Comparison of ENCODE assay signal across 2 cellular contexts in genomic region chr12:49014547-49014946, GRCh38.
A peak's percentile ranks its signal among the peaks of the same experiment; 100 is the strongest.
TF ChIP-seq lines count a peak whose summit lies in the region.

No MANE protein-coding gene starts in this region.

TF ChIP-seq in HCT116, 20 proteins besides CTCF, POLR2A, EP300 and RAD21:
- TF ChIP-seq POLR2AphosphoS5 (IDR thresholded peaks at IDR 0.05; ENCODE audit: low read depth, low read length) (0 out of 2 replicates have a peak, but pooled peaks have one; percentile 38), SRF (IDR thresholded peaks at IDR 0.05; ENCODE audit: low read depth) (no peak)

TF ChIP-seq in GM12878, 131 proteins besides CTCF, POLR2A, EP300 and RAD21:
- TF ChIP-seq E2F8 (IDR thresholded peaks at IDR 0.05; ENCODE audit: low read depth, partially characterized antibody) (no peak), NR2F1 (conservative IDR thresholded peaks at IDR 0.05) (no peak), ZBTB33 (IDR thresholded peaks at IDR 0.05) (no peak), CEBPB (IDR thresholded peaks at IDR 0.05; ENCODE audit: borderline replicate concordance in 1 of 2, low read depth in 2 of 2, low read length in 2 of 2) (no peak)
